21 cellular contexts compared by ENCODE assay signal in genomic region chr19:38196948-38197656, GRCh38. TPM values are rescaled to one million over a fixed set of nuclear protein-coding genes. Genes with fewer than 3 reads are reported as not detected.
DNase-seq lines count a peak whose midpoint lies in the region; ATAC-seq and TF ChIP-seq lines count a peak whose summit lies in the region.
"Had no signal": no experiment of that assay in that cellular context is flagged by ENCODE, and none has a peak within 500 bp of the region (broad histone marks: within the 10 kb centered on the region; RNA-seq: fewer than 3 reads in every experiment).

No MANE protein-coding gene starts in this region.

- ATAC-seq in Right ventricle myocardium inferior (no peak), omental fat pad (ENCODE audit: low FRiP score) (peak; percentile 6)
- no peak for ATAC-seq in stimulated activated naive B cell treated with anti-CD40 and anti-IgM and Interleukin-4, amounts not matched to agents 10 μg/mL and 1 μg/mL and 100 μg/mL, for 72 hours (replicated peaks)

- no peaks in the 10 kb centered on the region for H3K9me3 Mint-ChIP-seq in stimulated activated naive B cell treated with anti-CD40 and anti-IgM and Interleukin-4, amounts not matched to agents 10 μg/mL and 1 μg/mL and 100 μg/mL, for 72 hours
- H3K9me3 Mint-ChIP-seq: CD4-positive, alpha-beta memory T cell had no signal

- TF ChIP-seq CTCF in left ventricle myocardium inferior (IDR thresholded peaks at IDR 0.05; ENCODE audit: borderline replicate concordance): no peak
- no peak for TF ChIP-seq CTCF in omental fat pad (IDR thresholded peaks at IDR 0.05)
- TF ChIP-seq CTCF in sigmoid colon (IDR thresholded peaks at IDR 0.05): no peak

- H3K4me1 ChIP-seq in left ventricle myocardium inferior: no peaks in the 10 kb centered on the region
- no peaks in the 10 kb centered on the region for H3K4me1 ChIP-seq in sigmoid colon

- WGBS in sigmoid colon, 2 donors: 90 to 95% methylated on average over 23 of the region's 23 CpGs

- H3K27me3 Mint-ChIP-seq in stimulated activated naive B cell treated with anti-CD40 and anti-IgM and Interleukin-4, amounts not matched to agents 10 μg/mL and 1 μg/mL and 100 μg/mL, for 72 hours: no peaks in the 10 kb centered on the region
- H3K27me3 Mint-ChIP-seq: CD4-positive, alpha-beta memory T cell had no signal

- H3K27ac Mint-ChIP-seq in stimulated activated naive B cell treated with anti-CD40 and anti-IgM and Interleukin-4, amounts not matched to agents 10 μg/mL and 1 μg/mL and 100 μg/mL, for 72 hours: no peak overlapping the region

- peaks cover 69 to 87% of the 10 kb centered on the region in 2 donors for H3K36me3 Mint-ChIP-seq in stimulated activated naive B cell treated with anti-CD40 and anti-IgM and Interleukin-4, amounts not matched to agents 10 μg/mL and 1 μg/mL and 100 μg/mL, for 72 hours

- H3K4me3 ChIP-seq in left ventricle myocardium inferior (no peak overlapping the region), sigmoid colon (no peak overlapping the region)
- H3K4me3 ChIP-seq: A549, BLaER1 had no signal

- no peak for TF ChIP-seq EP300 in sigmoid colon (IDR thresholded peaks at IDR 0.05)

- no peak overlapping the region for H3K4me3 Mint-ChIP-seq in stimulated activated naive B cell treated with anti-CD40 and anti-IgM and Interleukin-4, amounts not matched to agents 10 μg/mL and 1 μg/mL and 100 μg/mL, for 72 hours
- H3K4me3 Mint-ChIP-seq: CD14-positive monocyte; CD4-positive, alpha-beta memory T cell had no signal

- H3K36me3 ChIP-seq in left ventricle myocardium inferior (peaks cover 51% of the 10 kb centered on the region), sigmoid colon (peaks cover 0 to 18% (median 4%) of the 10 kb centered on the region in 4 donors)

- H3K27me3 ChIP-seq in left ventricle myocardium inferior (ENCODE audit: low read depth) (no peaks in the 10 kb centered on the region), sigmoid colon (no peaks in the 10 kb centered on the region)
- H3K27me3 ChIP-seq: BLaER1 had no signal

- H3K27ac ChIP-seq in left ventricle myocardium inferior (replicated peaks): no peak overlapping the region
- H3K27ac ChIP-seq in sigmoid colon: no peak overlapping the region
- H3K27ac ChIP-seq: 22Rv1, A549, BLaER1, HL-60 had no signal

- no peak for TF ChIP-seq POLR2A in sigmoid colon (IDR thresholded peaks at IDR 0.05)

- DNase-seq in Right ventricle myocardium inferior (ENCODE audit: missing footprints) (peak; percentile 47), left ventricle myocardium inferior (no peak), islet precursor cell (peak; percentile 41), omental fat pad (ENCODE audit: low spot score) (no peak), NCI-H2196 (lab: John Stamatoyannopoulos, UW; ENCODE audit: unreplicated experiment) (no peak), sigmoid colon (no peak)
- no peak for DNase-seq in stimulated activated naive B cell treated with anti-CD40 and anti-IgM and Interleukin-4, amounts not matched to agents 10 μg/mL and 1 μg/mL and 100 μg/mL, for 72 hours
- no peak for DNase-seq in effector CD4-positive, alpha-beta T cell
- DNase-seq: AML-193; Calu3; CD4-positive, alpha-beta memory T cell; DMS79 treated with DMSO at 0.1 percent for 48 hours; GF-D8; HCEC 1CT had no signal

- H3K4me1 Mint-ChIP-seq in stimulated activated naive B cell treated with anti-CD40 and anti-IgM and Interleukin-4, amounts not matched to agents 10 μg/mL and 1 μg/mL and 100 μg/mL, for 72 hours: peaks cover 6 to 7% of the 10 kb centered on the region in 2 donors

- H3K9me3 ChIP-seq in left ventricle myocardium inferior (replicated peaks): no peaks in the 10 kb centered on the region
- no peaks in the 10 kb centered on the region for H3K9me3 ChIP-seq in sigmoid colon
- H3K9me3 ChIP-seq: A549, BLaER1 had no signal

- intact Hi-C loops in Right ventricle myocardium inferior (cut with DNase I): no loop called here
- intact Hi-C loops in left ventricle myocardium inferior (cut with micrococcal nuclease): no loop called here
- intact Hi-C loops in sigmoid colon (cut with DNase I): no loop called here

RNA-seq across cellular contexts. Expression of gene DPF1, which starts 26.9 kb away (rescaled TPM):
- total RNA-seq in Right ventricle myocardium inferior (0.11 TPM), left ventricle myocardium inferior (0.49 TPM), omental fat pad (not detected), sigmoid colon (not detected)
- 1 to 10 TPM in 1 of 3 donors, under 1 TPM in 1, not detected in 1; 0.12 to 1.4 TPM for polyA plus RNA-seq in sigmoid colon
- total RNA-seq: CD4-positive, alpha-beta memory T cell had no signal
- polyA plus RNA-seq: CD14-positive monocyte; CD4-positive, alpha-beta memory T cell had no signal

RNA-seq across cellular contexts. Expression of gene PPP1R14A, which starts 59.1 kb away (rescaled TPM):
- total RNA-seq in Right ventricle myocardium inferior: 35.9 TPM
- 33.3 TPM for total RNA-seq in left ventricle myocardium inferior
- total RNA-seq in omental fat pad: 100 to 1,000 TPM in 2 of 4 donors, 10 to 100 TPM in 2; 61.8 to 258 (median 118) TPM
- total RNA-seq in sigmoid colon: 100 to 1,000 TPM; 441 to 736 (median 473) TPM
- 10 to 100 TPM; 24.6 to 93.9 (median 29.9) TPM for polyA plus RNA-seq in sigmoid colon
- total RNA-seq: CD4-positive, alpha-beta memory T cell; H4; HT1080 had no signal
- polyA plus RNA-seq: CD14-positive monocyte; CD4-positive, alpha-beta memory T cell had no signal

Comparison
In these comparisons a context has a peak if more than half of its experiments do, and no peak if none do; other contexts are left out.
1. DNase-seq: peak in Right ventricle myocardium inferior (single experiment) and islet precursor cell (single experiment); none in left ventricle myocardium inferior (single experiment), omental fat pad (single experiment), stimulated activated naive B cell treated with anti-CD40 and anti-IgM and Interleukin-4, amounts not matched to agents 10 μg/mL and 1 μg/mL and 100 μg/mL, for 72 hours (single experiment), NCI-H2196 (single experiment), effector CD4-positive, alpha-beta T cell (single experiment) and sigmoid colon (single experiment).